Comparison of ENCODE assay signal across 1 cellular context in genomic region chr7:47581821-47582747, GRCh38.
TF ChIP-seq lines count a peak whose summit lies in the region.

Gene TNS3 (minus strand): TSS chr7:47582111. CDS start chr7:47439636, 142,475 bp downstream.

TF ChIP-seq in SK-N-SH, 30 proteins besides CTCF, POLR2A, EP300 and RAD21 (continued from another document):
- TF ChIP-seq IRF3 (IDR thresholded peaks at IDR 0.05; ENCODE audit: low read depth, low read length) (no peak), EZH2phosphoT487 (IDR thresholded peaks at IDR 0.05; ENCODE audit: borderline replicate concordance, low read depth) (no peak), RXRA (IDR thresholded peaks at IDR 0.05; ENCODE audit: borderline replicate concordance, low read depth) (no peak), MXI1 (IDR thresholded peaks at IDR 0.05; ENCODE audit: low read depth, low read length) (no peak), PBX3 (IDR thresholded peaks at IDR 0.05) (peak; percentile 9; the same call in 1 of the 2 replicates), ZBTB33 (IDR thresholded peaks at IDR 0.05; ENCODE audit: borderline replicate concordance, low read depth) (no peak), FOXM1 (IDR thresholded peaks at IDR 0.05; ENCODE audit: low read depth) (0 out of 2 replicates have a peak, but pooled peaks have one; percentile 22), FOXJ3 (CRISPR knock-in tag; IDR thresholded peaks at IDR 0.05) (no peak), RFX5 (IDR thresholded peaks at IDR 0.05; ENCODE audit: low read length) (no peak), ELF1 (IDR thresholded peaks at IDR 0.05) (no peak), SIN3A (IDR thresholded peaks at IDR 0.05; ENCODE audit: borderline replicate concordance, low read depth, low read length) (no peak), FOSL2 (IDR thresholded peaks at IDR 0.05; ENCODE audit: borderline replicate concordance, low read depth) (no peak), GATA2 (CRISPR knock-in tag; IDR thresholded peaks at IDR 0.05) (no peak)
- TF ChIP-seq, protein P1, sequence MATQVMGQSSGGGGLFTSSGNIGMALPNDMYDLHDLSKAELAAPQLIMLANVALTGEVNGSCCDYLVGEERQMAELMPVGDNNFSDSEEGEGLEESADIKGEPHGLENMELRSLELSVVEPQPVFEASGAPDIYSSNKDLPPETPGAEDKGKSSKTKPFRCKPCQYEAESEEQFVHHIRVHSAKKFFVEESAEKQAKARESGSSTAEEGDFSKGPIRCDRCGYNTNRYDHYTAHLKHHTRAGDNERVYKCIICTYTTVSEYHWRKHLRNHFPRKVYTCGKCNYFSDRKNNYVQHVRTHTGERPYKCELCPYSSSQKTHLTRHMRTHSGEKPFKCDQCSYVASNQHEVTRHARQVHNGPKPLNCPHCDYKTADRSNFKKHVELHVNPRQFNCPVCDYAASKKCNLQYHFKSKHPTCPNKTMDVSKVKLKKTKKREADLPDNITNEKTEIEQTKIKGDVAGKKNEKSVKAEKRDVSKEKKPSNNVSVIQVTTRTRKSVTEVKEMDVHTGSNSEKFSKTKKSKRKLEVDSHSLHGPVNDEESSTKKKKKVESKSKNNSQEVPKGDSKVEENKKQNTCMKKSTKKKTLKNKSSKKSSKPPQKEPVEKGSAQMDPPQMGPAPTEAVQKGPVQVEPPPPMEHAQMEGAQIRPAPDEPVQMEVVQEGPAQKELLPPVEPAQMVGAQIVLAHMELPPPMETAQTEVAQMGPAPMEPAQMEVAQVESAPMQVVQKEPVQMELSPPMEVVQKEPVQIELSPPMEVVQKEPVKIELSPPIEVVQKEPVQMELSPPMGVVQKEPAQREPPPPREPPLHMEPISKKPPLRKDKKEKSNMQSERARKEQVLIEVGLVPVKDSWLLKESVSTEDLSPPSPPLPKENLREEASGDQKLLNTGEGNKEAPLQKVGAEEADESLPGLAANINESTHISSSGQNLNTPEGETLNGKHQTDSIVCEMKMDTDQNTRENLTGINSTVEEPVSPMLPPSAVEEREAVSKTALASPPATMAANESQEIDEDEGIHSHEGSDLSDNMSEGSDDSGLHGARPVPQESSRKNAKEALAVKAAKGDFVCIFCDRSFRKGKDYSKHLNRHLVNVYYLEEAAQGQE (IDR thresholded peaks at IDR 0.05; ENCODE audit: low read depth, low read length), result no peak
